9 cellular contexts compared by ENCODE assay signal in genomic region chr14:63435838-63436237, GRCh38.
DNase-seq lines count a peak whose midpoint lies in the region; ATAC-seq and TF ChIP-seq lines count a peak whose summit lies in the region.
"Had no signal": no experiment of that assay in that cellular context is flagged by ENCODE, and none has a peak within 500 bp of the region (broad histone marks: within the 10 kb centered on the region; RNA-seq: fewer than 3 reads in every experiment).

No MANE protein-coding gene starts in this region.

- no peaks in the 10 kb centered on the region for H3K27me3 Mint-ChIP-seq in brain

- TF ChIP-seq CTCF in GM12865 (IDR thresholded peaks at IDR 0.05; ENCODE audit: insufficient read depth, low read depth, low read length, missing control alignments) (no peak), brain (conservative IDR thresholded peaks at IDR 0.05) (no peak)

- intact Hi-C loops in left colon (cut with DNase I, micrococcal nuclease) = no loop called here

- peak overlapping the region in 3 of 5 experiments; percentile 10 to 94 (median 51) for H3K27ac Mint-ChIP-seq in brain
- H3K27ac Mint-ChIP-seq in stimulated activated effector memory CD8-positive, alpha-beta T cell treated with anti-CD3 and anti-CD28 coated beads, Interleukin-12 subunit alpha, Interleukin-12 subunit beta, amount 100 ng/mL, for 72 hours = peak overlapping the region; percentile 67

- no peak overlapping the region for H3K4me3 ChIP-seq in GM12865 (ENCODE audit: low read depth, low read length)

- H3K4me3 Mint-ChIP-seq in brain = peak overlapping the region in 2 of 5 experiments; percentile 8 to 13
- peak overlapping the region; percentile 50 for H3K4me3 Mint-ChIP-seq in stimulated activated effector memory CD8-positive, alpha-beta T cell treated with anti-CD3 and anti-CD28 coated beads, Interleukin-12 subunit alpha, Interleukin-12 subunit beta, amount 100 ng/mL, for 72 hours

- in situ Hi-C loops in KBM-7 (cut with MboI; ENCODE audit: low pct_unique_long_range_greater_than_20kb, low sequenced_read_pairs) = no loop called here

- ATAC-seq in left colon = peak; percentile 35
- no peak for ATAC-seq in stimulated activated effector memory CD8-positive, alpha-beta T cell treated with anti-CD3 and anti-CD28 coated beads, Interleukin-12 subunit alpha, Interleukin-12 subunit beta, amount 100 ng/mL, for 72 hours
- ATAC-seq in GM19397 (IDR thresholded peaks at IDR 0.05; ENCODE audit: unreplicated experiment) = no peak

- H3K4me1 Mint-ChIP-seq in brain = peaks cover 81% of the 10 kb centered on the region
- H3K4me1 Mint-ChIP-seq in stimulated activated effector memory CD8-positive, alpha-beta T cell treated with anti-CD3 and anti-CD28 coated beads, Interleukin-12 subunit alpha, Interleukin-12 subunit beta, amount 100 ng/mL, for 72 hours = peaks cover 67% of the 10 kb centered on the region

- no peaks in the 10 kb centered on the region for H3K9me3 Mint-ChIP-seq in brain
- H3K9me3 Mint-ChIP-seq in stimulated activated effector memory CD8-positive, alpha-beta T cell treated with anti-CD3 and anti-CD28 coated beads, Interleukin-12 subunit alpha, Interleukin-12 subunit beta, amount 100 ng/mL, for 72 hours = no peaks in the 10 kb centered on the region

- DNase-seq in GM12865 (ENCODE audit: low read depth) (peak; percentile 33), left colon (peak; percentile 39 to 70), HuH-7.5 (ENCODE audit: low spot score) (no peak), KBM-7 (no peak)
- DNase-seq in stimulated activated effector memory CD8-positive, alpha-beta T cell treated with anti-CD3 and anti-CD28 coated beads, Interleukin-12 subunit alpha, Interleukin-12 subunit beta, amount 100 ng/mL, for 72 hours (ENCODE audit: low spot score in 2 of 2) = no peak
- DNase-seq in central memory CD4-positive, alpha-beta T cell = no peak
- DNase-seq: effector CD4-positive, alpha-beta T cell had no signal

- H3K36me3 Mint-ChIP-seq in brain = peaks cover 8% of the 10 kb centered on the region
- peaks cover 5% of the 10 kb centered on the region for H3K36me3 Mint-ChIP-seq in stimulated activated effector memory CD8-positive, alpha-beta T cell treated with anti-CD3 and anti-CD28 coated beads, Interleukin-12 subunit alpha, Interleukin-12 subunit beta, amount 100 ng/mL, for 72 hours

Comparison
In these comparisons a context has a peak if more than half of its experiments do, and no peak if none do; other contexts are left out.
1. DNase-seq: peak in GM12865 (single experiment) and left colon (2 of 2); none in stimulated activated effector memory CD8-positive, alpha-beta T cell treated with anti-CD3 and anti-CD28 coated beads, Interleukin-12 subunit alpha, Interleukin-12 subunit beta, amount 100 ng/mL, for 72 hours (0 of 2), HuH-7.5 (single experiment), central memory CD4-positive, alpha-beta T cell (single experiment) and KBM-7 (single experiment).